Comparison of ENCODE assay signal across 9 cellular contexts in genomic region chr16:66605177-66605999, GRCh38. TPM values are rescaled to one million over a fixed set of nuclear protein-coding genes. Genes with fewer than 3 reads are reported as not detected.
DNase-seq lines count a peak whose midpoint lies in the region; ATAC-seq and TF ChIP-seq lines count a peak whose summit lies in the region.
"Had no signal": no experiment of that assay in that cellular context is flagged by ENCODE, and none has a peak within 500 bp of the region (broad histone marks: within the 10 kb centered on the region; RNA-seq: fewer than 3 reads in every experiment).

No MANE protein-coding gene starts in this region.

- H3K4me1 ChIP-seq in esophagus muscularis mucosa (peaks cover 25 to 51% (median 48%) of the 10 kb centered on the region in 4 donors), upper lobe of right lung (peaks cover 15% of the 10 kb centered on the region)
- H3K4me1 ChIP-seq in naive thymus-derived CD4-positive, alpha-beta T cell (ENCODE audit: control insufficient read depth in 2 of 2, insufficient read depth in 2 of 2, low read length in 2 of 2), result peaks cover 22 to 36% of the 10 kb centered on the region in 2 donors

- H3K4me1 Mint-ChIP-seq in naive thymus-derived CD4-positive, alpha-beta T cell, result peaks cover 27 to 53% (median 49%) of the 10 kb centered on the region in 7 donors

- peaks cover 0 to 14% (median 4%) of the 10 kb centered on the region in 11 donors for H3K9me3 Mint-ChIP-seq in naive thymus-derived CD4-positive, alpha-beta T cell

- H3K27ac ChIP-seq in esophagus muscularis mucosa (replicated peaks in 1 of 4) (peak overlapping the region; percentile 82 to 89 (median 84)), upper lobe of right lung (peak overlapping the region; percentile 89)
- H3K27ac ChIP-seq in naive thymus-derived CD4-positive, alpha-beta T cell (ENCODE audit: low read depth, low read length), result peak overlapping the region; percentile 74

- H3K27me3 ChIP-seq in esophagus muscularis mucosa (peaks cover 0 to 50% (median 0%) of the 10 kb centered on the region in 4 donors), upper lobe of right lung (no peaks in the 10 kb centered on the region)
- no peaks in the 10 kb centered on the region for H3K27me3 ChIP-seq in naive thymus-derived CD4-positive, alpha-beta T cell (ENCODE audit: control insufficient read depth in 2 of 2, insufficient read depth in 2 of 2, low read length in 2 of 2)

- H3K4me3 ChIP-seq in esophagus muscularis mucosa (peak overlapping the region; percentile 64 to 91 (median 72)), upper lobe of right lung (peak overlapping the region; percentile 78)
- peak overlapping the region; percentile 57 for H3K4me3 ChIP-seq in naive thymus-derived CD4-positive, alpha-beta T cell (ENCODE audit: low read length)

- WGBS in esophagus muscularis mucosa, result 13% methylated on average over 25 of the region's 62 CpGs

- TF ChIP-seq POLR2A in esophagus muscularis mucosa (IDR thresholded peaks at IDR 0.05; ENCODE audit: low read depth), result no peak

- H3K9me3 ChIP-seq in esophagus muscularis mucosa (no peaks in the 10 kb centered on the region), upper lobe of right lung (no peaks in the 10 kb centered on the region)
- peaks cover 0 to 12% (median 0%) of the 10 kb centered on the region in 3 experiments for H3K9me3 ChIP-seq in naive thymus-derived CD4-positive, alpha-beta T cell (ENCODE audit: control insufficient read depth in 2 of 3, low read length in 3 of 3)

- CTCF ChIA-PET in naive thymus-derived CD4-positive, alpha-beta T cell (lab: Charles Lee), result interaction anchor here (0.9 to 2.3 kb wide), 2 partner anchors 15 to 43 kb away, joined by 3 to 11 read pairs; no protein-coding TSS in a partner anchor

- no peak for TF ChIP-seq CTCF in esophagus muscularis mucosa (IDR thresholded peaks at IDR 0.05)
- no peak for TF ChIP-seq CTCF in upper lobe of right lung (IDR thresholded peaks at IDR 0.05)

- H3K36me3 Mint-ChIP-seq in naive thymus-derived CD4-positive, alpha-beta T cell, result peaks cover 5 to 26% (median 6%) of the 10 kb centered on the region in 5 donors

- intact Hi-C loops in esophagus muscularis mucosa (cut with DNase I) (loop anchor here (5.0 kb wide), 3 partner anchors 118 to 262 kb away; partner anchors contain the start of gene DYNC1LI2), upper lobe of right lung (cut with DNase I) (no loop called here)
- intact Hi-C loops in naive thymus-derived CD4-positive, alpha-beta T cell (cut with micrococcal nuclease), result loop anchor here (1.0 to 5.0 kb wide), 7 partner anchors 45 to 275 kb away; partner anchors contain the start of genes CMTM4 (in 1 of the 2), DYNC1LI2 (in 1 of the 2) and PDP2 (in 1 of the 2)

- no peak for TF ChIP-seq EP300 in esophagus muscularis mucosa (IDR thresholded peaks at IDR 0.05)

- POLR2A ChIA-PET in naive thymus-derived CD4-positive, alpha-beta T cell (lab: Charles Lee), result interaction anchor here (0.7 to 3.2 kb wide), 7 partner anchors 15 to 84 kb away, joined by 3 to 28 read pairs (median 4); partner anchors contain the start of gene CKLF

- H3K36me3 ChIP-seq in esophagus muscularis mucosa (peaks cover 7 to 15% (median 14%) of the 10 kb centered on the region in 4 donors), upper lobe of right lung (peaks cover 8% of the 10 kb centered on the region)
- H3K36me3 ChIP-seq in naive thymus-derived CD4-positive, alpha-beta T cell (ENCODE audit: control insufficient read depth in 2 of 3, insufficient read depth in 3 of 3, low read length in 3 of 3), result peaks cover 5 to 21% (median 6%) of the 10 kb centered on the region in 3 experiments

- peak; percentile 22 for ATAC-seq in HG03520 (IDR thresholded peaks at IDR 0.05; ENCODE audit: unreplicated experiment)
- peak; percentile 12 for ATAC-seq in naive thymus-derived CD4-positive, alpha-beta T cell
- ATAC-seq in upper lobe of right lung, result peak; percentile 55
- no peak for ATAC-seq in HG03457 (IDR thresholded peaks at IDR 0.05; ENCODE audit: unreplicated experiment)

- H3K27ac Mint-ChIP-seq in naive thymus-derived CD4-positive, alpha-beta T cell, result peak overlapping the region in 8 of 9 donors; percentile 46 to 87 (median 86)

- DNase-seq in NCI-H146 (lab: John Stamatoyannopoulos, UW), result peak; percentile 54
- no peak for DNase-seq in NCI-H146 treated with DMSO at 0.1 percent for 48 hours (lab: John Stamatoyannopoulos, UW; ENCODE audit: unreplicated experiment)
- DNase-seq in activated CD4-positive, alpha-beta T cell treated with anti-CD3 and anti-CD28 coated beads, Interleukin-2, amount 50 U/mL, for 48 hours, result peak; percentile 37 to 49
- no peak for DNase-seq in esophagus muscularis mucosa (ENCODE audit: extremely low spot score)
- peak in 4 of 9 donors; percentile 29 to 68 (median 31) for DNase-seq in naive thymus-derived CD4-positive, alpha-beta T cell
- DNase-seq in upper lobe of right lung, result peak; percentile 84

- peaks cover 0 to 3% (median 0%) of the 10 kb centered on the region in 5 donors for H3K27me3 Mint-ChIP-seq in naive thymus-derived CD4-positive, alpha-beta T cell

- peak overlapping the region; percentile 62 to 98 (median 81) for H3K4me3 Mint-ChIP-seq in naive thymus-derived CD4-positive, alpha-beta T cell

RNA-seq across cellular contexts. Expression of gene CMTM3, which starts 0.9 kb away (rescaled TPM):
- total RNA-seq in esophagus muscularis mucosa, result 10 to 100 TPM; 13.7 to 24.5 (median 17.3) TPM
- 100 to 1,000 TPM in 1 of 5 experiments, 10 to 100 TPM in 4; 52.0 to 138 (median 61.4) TPM for total RNA-seq in naive thymus-derived CD4-positive, alpha-beta T cell
- polyA plus RNA-seq in naive thymus-derived CD4-positive, alpha-beta T cell, result 10 to 100 TPM; 72.5 to 89.8 TPM
- total RNA-seq in upper lobe of right lung, result 38.1 TPM

RNA-seq across cellular contexts. Expression of gene CMTM2, which starts 26.1 kb away (rescaled TPM):
- total RNA-seq in esophagus muscularis mucosa (1 to 10 TPM in 1 of 4 donors, not detected in 3; 1.8 TPM), upper lobe of right lung (3.1 TPM)
- 1 to 10 TPM in 1 of 5 experiments, under 1 TPM in 2, not detected in 2; 0.58 to 1.8 (median 0.81) TPM for total RNA-seq in naive thymus-derived CD4-positive, alpha-beta T cell
- polyA plus RNA-seq in naive thymus-derived CD4-positive, alpha-beta T cell, result not detected
- total RNA-seq: dermis microvascular lymphatic vessel endothelial cell had no signal

RNA-seq across cellular contexts. Expression of gene CMTM1, which starts 39.1 kb away (rescaled TPM):
- total RNA-seq in esophagus muscularis mucosa (1 to 10 TPM in 3 of 4 donors, not detected in 1; 1.4 to 2.0 (median 1.7) TPM), upper lobe of right lung (8.4 TPM)
- 10 to 100 TPM in 1 of 5 experiments, 1 to 10 TPM in 4; 1.3 to 23.3 (median 5.2) TPM for total RNA-seq in naive thymus-derived CD4-positive, alpha-beta T cell
- polyA plus RNA-seq in naive thymus-derived CD4-positive, alpha-beta T cell, result under 1 TPM; 0.36 to 0.41 TPM

RNA-seq across cellular contexts. Expression of gene CKLF, which starts 53.0 kb away (rescaled TPM):
- total RNA-seq in esophagus muscularis mucosa (10 to 100 TPM; 18.1 to 28.2 (median 24.2) TPM), upper lobe of right lung (57.6 TPM)
- total RNA-seq in naive thymus-derived CD4-positive, alpha-beta T cell, result 100 to 1,000 TPM in 1 of 5 experiments, 10 to 100 TPM in 4; 24.1 to 160 (median 42.9) TPM
- 100 to 1,000 TPM in 1 of 2 donors, 10 to 100 TPM in 1; 56.4 to 110 TPM for polyA plus RNA-seq in naive thymus-derived CD4-positive, alpha-beta T cell

RNA-seq across cellular contexts. Expression of gene TK2, which starts 55.5 kb away (rescaled TPM):
- total RNA-seq in esophagus muscularis mucosa, result 10 to 100 TPM; 26.3 to 35.2 (median 30.0) TPM
- 10 to 100 TPM in 2 of 5 experiments, 1 to 10 TPM in 3; 6.2 to 19.8 (median 7.9) TPM for total RNA-seq in naive thymus-derived CD4-positive, alpha-beta T cell
- 1 to 10 TPM; 3.5 to 4.1 TPM for polyA plus RNA-seq in naive thymus-derived CD4-positive, alpha-beta T cell
- total RNA-seq in upper lobe of right lung, result 36.1 TPM

Comparison
In these comparisons a context has a peak if more than half of its experiments do, and no peak if none do; other contexts are left out.
1. DNase-seq: peak in NCI-H146 (single experiment), activated CD4-positive, alpha-beta T cell treated with anti-CD3 and anti-CD28 coated beads, Interleukin-2, amount 50 U/mL, for 48 hours (2 of 2) and upper lobe of right lung (single experiment); none in NCI-H146 treated with DMSO at 0.1 percent for 48 hours (single experiment) and esophagus muscularis mucosa (single experiment).
2. Peak in every context shown above with its lines, with median percentiles within 50 percentile points of each other: H3K27ac ChIP-seq and H3K4me3 ChIP-seq.